ENCODE assay signal across 8 cellular contexts in genomic region chr1:206717237-206717989, GRCh38. TPM values are rescaled to one million over a fixed set of nuclear protein-coding genes. Genes with fewer than 3 reads are reported as not detected.
A peak's percentile ranks its signal among the peaks of the same experiment; 100 is the strongest.
DNase-seq lines count a peak whose midpoint lies in the region; ATAC-seq and TF ChIP-seq lines count a peak whose summit lies in the region.

No MANE protein-coding gene starts in this region.

- ATAC-seq in GM18511 (IDR thresholded peaks at IDR 0.05; ENCODE audit: unreplicated experiment) (peak; percentile 87), left ventricle myocardium superior (peak; percentile 5), GM18858 (IDR thresholded peaks at IDR 0.05; ENCODE audit: unreplicated experiment) (no peak)

- intact Hi-C loops in left ventricle myocardium superior (cut with micrococcal nuclease): no loop called here

- H3K27ac ChIP-seq in coronary artery: no peak overlapping the region

- DNase-seq in HCEC 1CT (peak; percentile 42), NB4 (ENCODE audit: low read depth) (peak; percentile 29), left ventricle myocardium superior (no peak), coronary artery (ENCODE audit: low spot score) (no peak), DMS53 treated with DMSO at 0.1 percent for 48 hours (lab: John Stamatoyannopoulos, UW; ENCODE audit: unreplicated experiment) (no peak), amygdala (lab: John Stamatoyannopoulos, UW) (no peak)

- H3K4me3 ChIP-seq in NB4 (ENCODE audit: low read depth, low read length): no peak overlapping the region
- no peak overlapping the region for H3K4me3 ChIP-seq in coronary artery

- no peak for TF ChIP-seq CTCF in NB4 (IDR thresholded peaks at IDR 0.05; ENCODE audit: low read depth, low read length)
- no peak for TF ChIP-seq CTCF in coronary artery (IDR thresholded peaks at IDR 0.05)

- no peak for TF ChIP-seq POLR2A in NB4 (IDR thresholded peaks at IDR 0.05; ENCODE audit: extremely low read depth, insufficient read length)

RNA-seq across cellular contexts. Expression of gene MAPKAPK2, which starts 32.7 kb away (rescaled TPM):
- total RNA-seq in left ventricle myocardium superior: 228 TPM

RNA-seq across cellular contexts. Expression of gene IL19, which starts 53.2 kb away (rescaled TPM):
- total RNA-seq in left ventricle myocardium superior: not detected

RNA-seq across cellular contexts. Expression of gene IL10, which starts 54.9 kb away (rescaled TPM):
- total RNA-seq in left ventricle myocardium superior: 0.37 TPM

Comparison
In these comparisons a context has a peak if more than half of its experiments do, and no peak if none do; other contexts are left out.
1. DNase-seq: peak in HCEC 1CT (single experiment) and NB4 (single experiment); none in left ventricle myocardium superior (single experiment), coronary artery (single experiment), DMS53 treated with DMSO at 0.1 percent for 48 hours (single experiment) and amygdala (0 of 56).